In the genomic region with DNA sequence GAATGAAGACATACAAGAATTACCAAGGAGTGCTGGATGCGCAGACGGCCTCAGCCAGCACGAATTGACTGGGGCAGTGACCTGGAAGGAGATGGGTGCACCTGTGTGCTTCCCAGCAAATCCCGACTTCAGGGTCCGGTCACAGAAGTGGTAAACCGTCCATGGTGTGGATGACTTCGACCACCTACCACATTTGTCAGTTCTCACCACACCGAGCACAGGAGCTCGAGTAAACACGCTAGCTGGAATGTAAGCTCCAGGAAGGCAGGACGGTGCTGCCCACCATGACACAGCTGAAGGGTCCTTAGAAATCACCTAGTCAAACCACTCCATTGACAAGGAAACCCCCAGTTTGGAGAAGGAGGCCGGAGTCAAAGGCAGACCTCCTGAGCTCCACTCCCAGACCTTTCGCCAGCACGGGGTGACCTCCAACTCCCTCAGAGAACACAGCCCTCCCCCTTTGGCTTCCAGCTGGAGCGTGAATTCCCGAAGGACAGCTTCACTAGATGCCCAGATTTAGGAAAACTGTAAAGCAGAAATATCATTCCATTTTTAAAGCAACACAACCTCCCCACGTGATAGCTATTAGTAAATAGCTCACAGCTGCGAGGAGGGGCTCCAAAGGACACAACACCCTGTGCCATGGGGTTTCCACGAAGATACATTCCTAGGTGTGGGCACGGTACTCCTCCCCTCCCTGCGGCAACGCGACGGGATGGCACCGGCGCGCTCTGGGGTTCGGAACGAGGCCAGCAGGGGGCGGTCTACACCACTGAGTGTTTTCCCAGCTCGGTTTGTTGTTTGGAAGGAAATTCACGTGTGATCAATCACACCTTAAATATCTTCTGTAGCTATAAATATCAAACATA, we compare ENCODE assay signal across 8 cellular contexts. TPM values are rescaled to one million over a fixed set of nuclear protein-coding genes. Genes with fewer than 3 reads are reported as not detected.
DNase-seq lines count a peak whose midpoint lies in the region; ATAC-seq and TF ChIP-seq lines count a peak whose summit lies in the region.

No MANE protein-coding gene starts in this region.

- TF ChIP-seq EP300 in Ishikawa (IDR thresholded peaks at IDR 0.05; ENCODE audit: borderline replicate concordance) = no peak

- WGBS in lung, 2 donors = 37 to 38% methylated on average over 32 of the region's 32 CpGs

- no peak for ATAC-seq in DND-41 (ENCODE audit: insufficient read depth, low read depth)
- ATAC-seq in lung (ENCODE audit: insufficient read depth, low FRiP score) = no peak
- ATAC-seq in HG03280 (IDR thresholded peaks at IDR 0.05; ENCODE audit: unreplicated experiment) = no peak

- no peak overlapping the region for H3K27ac ChIP-seq in DND-41 (ENCODE audit: low read length)
- H3K27ac ChIP-seq in VCaP = no peak overlapping the region
- H3K27ac ChIP-seq in lung (ENCODE audit: low read depth in 1 of 2, low read length in 1 of 2) = no peak overlapping the region

- TF ChIP-seq CTCF in DND-41 (IDR thresholded peaks at IDR 0.05; ENCODE audit: borderline replicate concordance, extremely low read depth, low read length, poor library complexity, severe bottlenecking) = peak; percentile 52
- peak; percentile 84 for TF ChIP-seq CTCF in VCaP (conservative IDR thresholded peaks at IDR 0.05)
- peak; percentile 34 for TF ChIP-seq CTCF in lung (IDR thresholded peaks at IDR 0.05; ENCODE audit: control extremely low read depth, extremely low read depth)

- H3K4me1 ChIP-seq in DND-41 (ENCODE audit: insufficient read depth, low read length) (no peaks in the 10 kb centered on the region), lung (ENCODE audit: control insufficient read depth in 2 of 2, insufficient read depth in 2 of 2, low read length in 2 of 2) (no peaks in the 10 kb centered on the region)

- no peak overlapping the region for H3K4me3 ChIP-seq in DND-41 (ENCODE audit: low read depth in 1 of 2, low read length in 2 of 2)
- no peak overlapping the region for H3K4me3 ChIP-seq in lung

- H3K9me3 ChIP-seq in DND-41 (ENCODE audit: insufficient read depth, low read length, severe bottlenecking) (no peaks in the 10 kb centered on the region), lung (ENCODE audit: control insufficient read depth in 2 of 2, insufficient read depth in 1 of 2, low read length in 1 of 2) (no peaks in the 10 kb centered on the region)

- no peaks in the 10 kb centered on the region for H3K79me2 ChIP-seq in DND-41 (ENCODE audit: insufficient read depth, low read length)

- no peak overlapping the region for H3K4me2 ChIP-seq in DND-41 (ENCODE audit: insufficient read depth, low read length)

- no peak overlapping the region for H2AFZ ChIP-seq in DND-41 (ENCODE audit: low read depth, low read length)

- H3K9ac ChIP-seq in DND-41 (ENCODE audit: low read depth, low read length) = no peak overlapping the region

- DNase-seq in DND-41 (no peak), dermis blood vessel endothelial cell (peak; percentile 63), lung (ENCODE audit: low spot score) (peak; percentile 62), NCI-H2171 treated with DMSO at 0.1 percent for 48 hours (lab: John Stamatoyannopoulos, UW) (no peak)
- DNase-seq in stimulated activated CD8-positive, alpha-beta memory T cell treated with anti-CD3 and anti-CD28 coated beads, Interleukin-15, amount 100 ng/mL, for 48 hours (ENCODE audit: low read depth in 2 of 2) = peak; percentile 8 to 21

- no peaks in the 10 kb centered on the region for H4K20me1 ChIP-seq in DND-41 (ENCODE audit: insufficient read depth, low read length)

- peak; percentile 86 for TF ChIP-seq RAD21 in Ishikawa (IDR thresholded peaks at IDR 0.05; ENCODE audit: low read depth)

- peaks cover 8% of the 10 kb centered on the region for H3K27me3 ChIP-seq in DND-41 (ENCODE audit: insufficient read depth, low read length, poor library complexity)
- H3K27me3 ChIP-seq in lung (ENCODE audit: control insufficient read depth, insufficient read depth) = no peaks in the 10 kb centered on the region

- H3K36me3 ChIP-seq in DND-41 (ENCODE audit: insufficient read depth, low read length) (no peaks in the 10 kb centered on the region), lung (ENCODE audit: control insufficient read depth in 2 of 2, insufficient read depth in 2 of 2, low read length in 2 of 2) (no peaks in the 10 kb centered on the region)

TF ChIP-seq in Ishikawa, 13 proteins besides CTCF, POLR2A, EP300 and RAD21:
- TF ChIP-seq, protein P1, sequence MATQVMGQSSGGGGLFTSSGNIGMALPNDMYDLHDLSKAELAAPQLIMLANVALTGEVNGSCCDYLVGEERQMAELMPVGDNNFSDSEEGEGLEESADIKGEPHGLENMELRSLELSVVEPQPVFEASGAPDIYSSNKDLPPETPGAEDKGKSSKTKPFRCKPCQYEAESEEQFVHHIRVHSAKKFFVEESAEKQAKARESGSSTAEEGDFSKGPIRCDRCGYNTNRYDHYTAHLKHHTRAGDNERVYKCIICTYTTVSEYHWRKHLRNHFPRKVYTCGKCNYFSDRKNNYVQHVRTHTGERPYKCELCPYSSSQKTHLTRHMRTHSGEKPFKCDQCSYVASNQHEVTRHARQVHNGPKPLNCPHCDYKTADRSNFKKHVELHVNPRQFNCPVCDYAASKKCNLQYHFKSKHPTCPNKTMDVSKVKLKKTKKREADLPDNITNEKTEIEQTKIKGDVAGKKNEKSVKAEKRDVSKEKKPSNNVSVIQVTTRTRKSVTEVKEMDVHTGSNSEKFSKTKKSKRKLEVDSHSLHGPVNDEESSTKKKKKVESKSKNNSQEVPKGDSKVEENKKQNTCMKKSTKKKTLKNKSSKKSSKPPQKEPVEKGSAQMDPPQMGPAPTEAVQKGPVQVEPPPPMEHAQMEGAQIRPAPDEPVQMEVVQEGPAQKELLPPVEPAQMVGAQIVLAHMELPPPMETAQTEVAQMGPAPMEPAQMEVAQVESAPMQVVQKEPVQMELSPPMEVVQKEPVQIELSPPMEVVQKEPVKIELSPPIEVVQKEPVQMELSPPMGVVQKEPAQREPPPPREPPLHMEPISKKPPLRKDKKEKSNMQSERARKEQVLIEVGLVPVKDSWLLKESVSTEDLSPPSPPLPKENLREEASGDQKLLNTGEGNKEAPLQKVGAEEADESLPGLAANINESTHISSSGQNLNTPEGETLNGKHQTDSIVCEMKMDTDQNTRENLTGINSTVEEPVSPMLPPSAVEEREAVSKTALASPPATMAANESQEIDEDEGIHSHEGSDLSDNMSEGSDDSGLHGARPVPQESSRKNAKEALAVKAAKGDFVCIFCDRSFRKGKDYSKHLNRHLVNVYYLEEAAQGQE (IDR thresholded peaks at IDR 0.05; ENCODE audit: low read depth) = no peak
- no peak for TF ChIP-seq EGR1 (IDR thresholded peaks at IDR 0.05)
- no peak for TF ChIP-seq TAF1 (IDR thresholded peaks at IDR 0.05; ENCODE audit: low read depth)
- no peak for TF ChIP-seq YY1 (IDR thresholded peaks at IDR 0.05; ENCODE audit: low read depth)
- no peak for TF ChIP-seq TCF12 (IDR thresholded peaks at IDR 0.05; ENCODE audit: low read depth)
- TF ChIP-seq CEBPB (IDR thresholded peaks at IDR 0.05) = no peak
- TF ChIP-seq ZBTB7A (IDR thresholded peaks at IDR 0.05; ENCODE audit: low read depth) = no peak
- no peak for TF ChIP-seq FOXM1 (IDR thresholded peaks at IDR 0.05; ENCODE audit: borderline replicate concordance, low read depth)
- TF ChIP-seq TEAD4 (IDR thresholded peaks at IDR 0.05) = no peak
- TF ChIP-seq CREB1 (IDR thresholded peaks at IDR 0.05; ENCODE audit: low read depth) = no peak
- no peak for TF ChIP-seq NFIC (IDR thresholded peaks at IDR 0.05)
- TF ChIP-seq, protein P2, sequence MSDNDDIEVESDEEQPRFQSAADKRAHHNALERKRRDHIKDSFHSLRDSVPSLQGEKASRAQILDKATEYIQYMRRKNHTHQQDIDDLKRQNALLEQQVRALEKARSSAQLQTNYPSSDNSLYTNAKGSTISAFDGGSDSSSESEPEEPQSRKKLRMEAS (IDR thresholded peaks at IDR 0.05) = no peak
- TF ChIP-seq, protein P3, sequence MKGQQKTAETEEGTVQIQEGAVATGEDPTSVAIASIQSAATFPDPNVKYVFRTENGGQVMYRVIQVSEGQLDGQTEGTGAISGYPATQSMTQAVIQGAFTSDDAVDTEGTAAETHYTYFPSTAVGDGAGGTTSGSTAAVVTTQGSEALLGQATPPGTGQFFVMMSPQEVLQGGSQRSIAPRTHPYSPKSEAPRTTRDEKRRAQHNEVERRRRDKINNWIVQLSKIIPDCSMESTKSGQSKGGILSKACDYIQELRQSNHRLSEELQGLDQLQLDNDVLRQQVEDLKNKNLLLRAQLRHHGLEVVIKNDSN (IDR thresholded peaks at IDR 0.05) = no peak

RNA-seq across cellular contexts. Expression of a gene that starts 34.1 kb away (rescaled TPM):
- total RNA-seq in dermis blood vessel endothelial cell = 0.51 and 0.68 TPM in 2 replicates
- total RNA-seq in lung = 1 to 10 TPM; 3.5 to 3.7 TPM
- polyA plus RNA-seq in lung = 1 to 10 TPM in 1 of 2 donors, under 1 TPM in 1; 0.49 to 1.5 TPM

RNA-seq across cellular contexts. Expression of a gene that starts 45.6 kb away (rescaled TPM):
- total RNA-seq in dermis blood vessel endothelial cell (not detected in 2 replicates), lung (not detected)
- not detected for polyA plus RNA-seq in lung

Comparison
In these comparisons a context has a peak if more than half of its experiments do, and no peak if none do; other contexts are left out.
1. DNase-seq: peak in dermis blood vessel endothelial cell (single experiment), lung (single experiment) and stimulated activated CD8-positive, alpha-beta memory T cell treated with anti-CD3 and anti-CD28 coated beads, Interleukin-15, amount 100 ng/mL, for 48 hours (2 of 2); none in DND-41 (single experiment) and NCI-H2171 treated with DMSO at 0.1 percent for 48 hours (single experiment).
2. CTCF ChIP-seq: peak in every context shown above with its lines; median percentile 84 in VCaP; 52 in DND-41; 34 in lung.